28 cellular contexts compared by ENCODE assay signal in the genomic region with DNA sequence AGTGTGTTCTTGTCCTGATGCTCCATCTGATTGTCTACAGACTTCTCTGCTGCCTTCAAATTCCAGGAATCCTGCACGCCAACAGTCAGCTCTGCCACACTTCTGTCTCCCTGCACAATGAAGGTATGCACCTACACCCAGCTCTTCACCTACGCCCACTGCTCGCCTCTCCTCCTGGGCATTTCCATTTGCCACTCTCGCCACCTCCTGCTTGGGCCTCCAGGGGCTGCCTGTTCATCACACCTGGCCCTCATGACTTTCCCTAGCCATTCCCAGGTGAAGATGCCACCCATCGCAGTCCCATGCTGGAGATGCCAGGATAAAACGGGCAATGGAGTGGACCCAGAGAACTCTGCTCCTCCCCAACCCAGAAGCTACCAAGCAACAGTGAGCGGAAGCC.
"Had no signal": no experiment of that assay in that cellular context is flagged by ENCODE, and none has a peak within 500 bp of the region (broad histone marks: within the 10 kb centered on the region; RNA-seq: fewer than 3 reads in every experiment).

No MANE protein-coding gene starts in this region.

- H3K4me3 ChIP-seq: colonic mucosa, coronary artery, dorsolateral prefrontal cortex, esophagus muscularis mucosa, esophagus squamous epithelium, gastrocnemius medialis, gastroesophageal sphincter, heart right ventricle had no signal

- H3K27me3 ChIP-seq: colonic mucosa, dorsolateral prefrontal cortex, esophagus squamous epithelium, foreskin keratinocyte, gastrocnemius medialis, gastroesophageal sphincter, heart right ventricle had no signal

- H3K27ac Mint-ChIP-seq: dendritic cell treated with granulocyte-macrophage colony-stimulating factor and Interleukin-4, amounts not matched to agents 40 ng/mL and 50 ng/mL, for 4 days; effector memory CD8-positive, alpha-beta T cell; endodermal cell had no signal

- DNase-seq: cortex of kidney; dermis blood vessel endothelial cell; effector CD4-positive, alpha-beta T cell; effector CD8-positive, alpha-beta T cell; effector memory CD4-positive, alpha-beta T cell; effector memory CD8-positive, alpha-beta T cell; endodermal cell; erythroblast; esophagus squamous epithelium; foreskin fibroblast; foreskin keratinocyte; foreskin melanocyte; gastrocnemius medialis; glutamatergic neuron; head of caudate nucleus; heart right ventricle had no signal

- FAIRE-seq: colon, endometrium, endothelial cell of umbilical vein, frontal cortex had no signal

- H3K27ac ChIP-seq: colonic mucosa, coronary artery, dorsolateral prefrontal cortex, epithelial cell of prostate, esophagus muscularis mucosa, esophagus squamous epithelium, foreskin keratinocyte, gastrocnemius medialis, gastroesophageal sphincter, heart right ventricle had no signal

- H3K9me3 Mint-ChIP-seq: effector memory CD8-positive, alpha-beta T cell; endodermal cell had no signal

- H3K9me3 ChIP-seq: colonic mucosa, esophagus muscularis mucosa, esophagus squamous epithelium, gastrocnemius medialis, heart right ventricle had no signal

- H3K4me1 ChIP-seq: colonic mucosa, esophagus muscularis mucosa, gastroesophageal sphincter had no signal

- H3K36me3 ChIP-seq: colonic mucosa, esophagus muscularis mucosa, esophagus squamous epithelium, gastrocnemius medialis, gastroesophageal sphincter, heart right ventricle had no signal

- ATAC-seq: effector memory CD8-positive, alpha-beta T cell; esophagus mucosa; foreskin keratinocyte; gastrocnemius medialis; gastroesophageal sphincter; heart right ventricle had no signal

- H3K4me3 Mint-ChIP-seq: dendritic cell treated with granulocyte-macrophage colony-stimulating factor and Interleukin-4, amounts not matched to agents 40 ng/mL and 50 ng/mL, for 4 days; effector memory CD8-positive, alpha-beta T cell; endodermal cell had no signal
